8 cellular contexts compared by ENCODE assay signal in genomic region chr19:1206063-1206732, GRCh38. TPM values are rescaled to one million over a fixed set of nuclear protein-coding genes. Genes with fewer than 3 reads are reported as not detected.
DNase-seq lines count a peak whose midpoint lies in the region; ATAC-seq and TF ChIP-seq lines count a peak whose summit lies in the region.

No MANE protein-coding gene starts in this region.

- no peak overlapping the region for H3K27ac ChIP-seq in SK-N-MC
- peak overlapping the region; percentile 99 for H3K27ac ChIP-seq in psoas muscle

- peaks cover 5% of the 10 kb centered on the region; the same call in 1 of the 2 replicates for H3K36me3 ChIP-seq in SK-N-MC (ENCODE audit: insufficient read depth, low read length)
- H3K36me3 ChIP-seq in psoas muscle (ENCODE audit: insufficient read depth in 1 of 2, low read depth in 1 of 2): peaks cover 0 to 3% of the 10 kb centered on the region in 2 donors

- intact Hi-C loops in psoas muscle (cut with DNase I): no loop called here

- DNase-seq in GM12865 (ENCODE audit: low read depth) (no peak), SK-N-MC (ENCODE audit: low read depth, low spot score) (no peak), fibroblast of pulmonary artery (ENCODE audit: low read depth) (no peak), psoas muscle (peak in 1 of 2 donors; percentile 58), amniotic stem cell (lab: John Stamatoyannopoulos, UW) (no peak), hepatic stellate cell (ENCODE audit: low spot score) (no peak), DMS153 (lab: John Stamatoyannopoulos, UW) (no peak)

- H3K9me3 ChIP-seq in SK-N-MC (ENCODE audit: low read depth, low read length) (no peaks in the 10 kb centered on the region), psoas muscle (no peaks in the 10 kb centered on the region)

- ATAC-seq in psoas muscle (no peak), GM21619 (IDR thresholded peaks at IDR 0.05; ENCODE audit: unreplicated experiment) (no peak)

- WGBS in psoas muscle, 3 donors: 0 to 1% (median 0%) methylated on average over 66 to 90 of the region's 90 CpGs

- peak overlapping the region; percentile 67 for H3K4me3 ChIP-seq in GM12865 (ENCODE audit: low read depth, low read length)
- H3K4me3 ChIP-seq in SK-N-MC: peak overlapping the region; percentile 87
- H3K4me3 ChIP-seq in fibroblast of pulmonary artery (replicated peaks; ENCODE audit: low read depth, low read length): peak overlapping the region; percentile 73
- H3K4me3 ChIP-seq in psoas muscle: peak overlapping the region; percentile 92

- H3K9ac ChIP-seq in SK-N-MC (ENCODE audit: insufficient read length): peak overlapping the region; percentile 79

- peaks cover 38% of the 10 kb centered on the region for H3K4me1 ChIP-seq in psoas muscle

- TF ChIP-seq CTCF in GM12865 (IDR thresholded peaks at IDR 0.05; ENCODE audit: insufficient read depth, low read depth, low read length, missing control alignments) (no peak), fibroblast of pulmonary artery (IDR thresholded peaks at IDR 0.05; ENCODE audit: low read length, missing control alignments) (no peak), psoas muscle (IDR thresholded peaks at IDR 0.05) (no peak)

- no peaks in the 10 kb centered on the region for H3K27me3 ChIP-seq in psoas muscle (ENCODE audit: insufficient read depth in 3 of 3, low read length in 2 of 3)

RNA-seq across cellular contexts. Expression of gene STK11, which starts 0.6 kb away (rescaled TPM):
- total RNA-seq in psoas muscle: 10 to 100 TPM; 83.5 to 95.0 (median 88.3) TPM
- polyA plus RNA-seq in psoas muscle: 100 to 1,000 TPM in 1 of 3 donors, 10 to 100 TPM in 2; 64.9 to 133 (median 83.4) TPM

RNA-seq across cellular contexts. Expression of gene CBARP, which starts 31.6 kb away (rescaled TPM):
- 1 to 10 TPM in 2 of 4 donors, under 1 TPM in 2; 0.41 to 4.0 (median 1.5) TPM for total RNA-seq in psoas muscle
- polyA plus RNA-seq in psoas muscle: 10 to 100 TPM in 1 of 3 donors, under 1 TPM in 2; 0.75 to 19.0 (median 0.88) TPM

RNA-seq across cellular contexts. Expression of gene SBNO2, which starts 32.1 kb away (rescaled TPM):
- total RNA-seq in psoas muscle: 100 to 1,000 TPM in 1 of 4 donors, 10 to 100 TPM in 3; 20.9 to 138 (median 76.9) TPM
- 10 to 100 TPM; 18.5 to 47.2 (median 20.2) TPM for polyA plus RNA-seq in psoas muscle

RNA-seq across cellular contexts. Expression of gene ATP5F1D, which starts 35.4 kb away (rescaled TPM):
- 100 to 1,000 TPM; 362 to 759 (median 472) TPM for total RNA-seq in psoas muscle
- 100 to 1,000 TPM; 310 to 858 (median 690) TPM for polyA plus RNA-seq in psoas muscle

RNA-seq across cellular contexts. Expression of gene MIDN, which starts 42.2 kb away (rescaled TPM):
- total RNA-seq in psoas muscle: 100 to 1,000 TPM in 3 of 4 donors, 10 to 100 TPM in 1; 84.7 to 331 (median 217) TPM
- polyA plus RNA-seq in psoas muscle: 100 to 1,000 TPM in 1 of 3 donors, 10 to 100 TPM in 2; 29.2 to 147 (median 36.4) TPM
